ENCODE assay signal across 1 cellular context in genomic region chr5:73792687-73793320, GRCh38.
A peak's percentile ranks its signal among the peaks of the same experiment; 100 is the strongest.
TF ChIP-seq lines count a peak whose summit lies in the region.

No MANE protein-coding gene starts in this region.

TF ChIP-seq in K562, 482 proteins besides CTCF, POLR2A, EP300 and RAD21 (continued from another document):
- TF ChIP-seq AFF4 (CRISPR knock-in tag; IDR thresholded peaks at IDR 0.05): no peak
- peak; percentile 63; the same call in 1 of the 2 replicates for TF ChIP-seq TEAD2 (tag; IDR thresholded peaks at IDR 0.05)
- TF ChIP-seq DEAF1 (CRISPR knock-in tag; IDR thresholded peaks at IDR 0.05): peak; percentile 94
- no peak for TF ChIP-seq NR1H2 (CRISPR knock-in tag; IDR thresholded peaks at IDR 0.05)
- no peak for TF ChIP-seq ARID4B (CRISPR knock-in tag; IDR thresholded peaks at IDR 0.05)
- 0 out of 2 replicates have a peak, but pooled peaks have one; percentile 38 for TF ChIP-seq CC2D1A (IDR thresholded peaks at IDR 0.05)
- TF ChIP-seq ZNF41 (CRISPR knock-in tag; conservative IDR thresholded peaks at IDR 0.05): no peak
- no peak for TF ChIP-seq ZNF232 (CRISPR knock-in tag; IDR thresholded peaks at IDR 0.05)
- peak; percentile 70 for TF ChIP-seq TEAD4 (IDR thresholded peaks at IDR 0.05; ENCODE audit: low read length)
- TF ChIP-seq TEAD4 (CRISPR knock-in tag; IDR thresholded peaks at IDR 0.05; ENCODE audit: borderline replicate concordance): no peak
- no peak for TF ChIP-seq HINFP (tag; conservative IDR thresholded peaks at IDR 0.05; ENCODE audit: low read depth)
- no peak for TF ChIP-seq CREB5 (CRISPR knock-in tag; IDR thresholded peaks at IDR 0.05)
- no peak for TF ChIP-seq ARID1B (IDR thresholded peaks at IDR 0.05)
- no peak for TF ChIP-seq MECOM (CRISPR knock-in tag; IDR thresholded peaks at IDR 0.05)
- no peak for TF ChIP-seq ZNF140 (CRISPR knock-in tag; IDR thresholded peaks at IDR 0.05)
- no peak for TF ChIP-seq SAFB2 (IDR thresholded peaks at IDR 0.05; ENCODE audit: borderline replicate concordance, low read depth, low read length, severe bottlenecking)
- no peak for TF ChIP-seq ZNF609 (CRISPR knock-in tag; IDR thresholded peaks at IDR 0.05; ENCODE audit: borderline replicate concordance)
- TF ChIP-seq CREB3L1 (IDR thresholded peaks at IDR 0.05; ENCODE audit: borderline replicate concordance, low read depth): no peak
- no peak for TF ChIP-seq CAMTA2 (CRISPR knock-in tag; conservative IDR thresholded peaks at IDR 0.05)
